ENCODE assay signal across 7 cellular contexts in the genomic region with DNA sequence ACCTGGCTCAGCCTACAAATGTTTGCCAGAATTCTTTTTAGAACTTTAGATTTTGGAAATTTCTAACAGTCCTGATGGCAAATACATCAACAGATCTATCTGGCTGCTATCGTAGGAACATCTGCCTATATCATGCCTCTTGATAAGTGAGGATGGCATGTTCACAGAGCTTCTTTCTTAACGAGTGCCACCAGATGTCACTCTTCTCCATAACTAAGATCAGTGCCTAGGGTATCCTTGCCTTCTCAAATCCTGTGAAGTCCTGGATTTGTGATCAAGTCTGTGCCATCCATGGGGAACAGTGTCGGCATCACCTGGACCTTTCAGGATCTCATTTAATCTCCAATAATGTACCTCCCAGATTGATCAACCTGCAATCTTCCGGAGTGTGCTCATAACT. TPM values are rescaled to one million over a fixed set of nuclear protein-coding genes. Genes with fewer than 3 reads are reported as not detected.
A peak's percentile ranks its signal among the peaks of the same experiment; 100 is the strongest.
DNase-seq lines count a peak whose midpoint lies in the region; FAIRE-seq and TF ChIP-seq lines count a peak whose summit lies in the region.

No MANE protein-coding gene starts in this region.

- TF ChIP-seq CTCF in GM10266 (IDR thresholded peaks at IDR 0.05; ENCODE audit: control insufficient read depth, insufficient read depth, low read depth, missing control alignments) (peak; percentile 39), bronchial epithelial cell (IDR thresholded peaks at IDR 0.05; ENCODE audit: insufficient read depth, low read length, severe bottlenecking) (peak; percentile 53)

- FAIRE-seq in bronchial epithelial cell (lab: Jason Lieb, UNC): no peak

- no peaks in the 10 kb centered on the region for H3K27me3 ChIP-seq in bronchial epithelial cell (ENCODE audit: control insufficient read depth, insufficient read depth, low read length)

- DNase-seq in GM10266 (ENCODE audit: extremely low spot score) (peak; percentile 5), NCI-H2029 (lab: John Stamatoyannopoulos, UW) (peak; percentile 24), bronchial epithelial cell (ENCODE audit: low read depth) (peak; percentile 58), mucosa of gallbladder (ENCODE audit: low spot score) (peak; percentile 30), mesenteric fat pad (ENCODE audit: low spot score) (no peak), NCI-H128 (lab: John Stamatoyannopoulos, UW; ENCODE audit: unreplicated experiment) (no peak)
- no peak for DNase-seq in stimulated activated naive CD4-positive, alpha-beta T cell treated with Interleukin-2 at 50 U/mL for 16 hours (lab: John Stamatoyannopoulos, UW)

- H3K4me3 ChIP-seq in bronchial epithelial cell (ENCODE audit: low read depth, low read length): no peak overlapping the region

- no peaks in the 10 kb centered on the region for H3K36me3 ChIP-seq in bronchial epithelial cell (ENCODE audit: control insufficient read depth, insufficient read depth, low read length)

RNA-seq across cellular contexts. Expression of a gene that starts 36.5 kb away (rescaled TPM):
- not detected in 2 replicates for total RNA-seq in bronchial epithelial cell
- total RNA-seq in mucosa of gallbladder: not detected
- not detected for total RNA-seq in mesenteric fat pad

RNA-seq across cellular contexts. Expression of a gene that starts 58.1 kb away (rescaled TPM):
- not detected in 2 replicates for total RNA-seq in bronchial epithelial cell
- not detected for total RNA-seq in mucosa of gallbladder
- total RNA-seq in mesenteric fat pad: 0.32 TPM

Comparison
In these comparisons a context has a peak if more than half of its experiments do, and no peak if none do; other contexts are left out.
1. DNase-seq: peak in GM10266 (single experiment), NCI-H2029 (single experiment), bronchial epithelial cell (single experiment) and mucosa of gallbladder (single experiment); none in mesenteric fat pad (single experiment), NCI-H128 (single experiment) and stimulated activated naive CD4-positive, alpha-beta T cell treated with Interleukin-2 at 50 U/mL for 16 hours (single experiment).